In genomic region chr15:30903497-30904187, GRCh38 we compare ENCODE assay signal across 8 cellular contexts. TPM values are rescaled to one million over a fixed set of nuclear protein-coding genes. Genes with fewer than 3 reads are reported as not detected.
DNase-seq lines count a peak whose midpoint lies in the region; ATAC-seq and TF ChIP-seq lines count a peak whose summit lies in the region.

FAN1 (plus strand) TSS chr15:30903915; CDS start chr15:30904664, 749 bp downstream.

- peaks cover 19 to 54% of the 10 kb centered on the region in 2 donors for H3K36me3 Mint-ChIP-seq in activated naive CD4-positive, alpha-beta T cell treated with anti-CD3 and anti-CD28 coated beads, Interleukin-2, amount 50 U/mL, for 72 hours

- H3K18ac ChIP-seq in IMR-90 (ENCODE audit: low read depth, low read length): no peak within 1 kb of the TSS

- H3K79me1 ChIP-seq in IMR-90 (ENCODE audit: low read depth in 1 of 2, low read length in 2 of 2): 0 out of 4 replicates have a peak, but pooled peaks cover 0 to 4% of the 10 kb centered on the region in 2 experiments

- H3K9ac ChIP-seq in IMR-90 (ENCODE audit: low read depth, low read length): peak within 1 kb of the TSS; percentile 89
- peak within 1 kb of the TSS; percentile 69 for H3K9ac ChIP-seq in SK-N-SH

- dilution Hi-C loops in IMR-90 (cut with HindIII; ENCODE audit: low sequenced_read_pairs, unreplicated experiment): no loop called here

- H2BK15ac ChIP-seq in IMR-90 (ENCODE audit: low read depth, low read length): 0 out of 3 replicates have a peak within 1 kb of the TSS, but pooled peaks have one; percentile 29

- H3K23ac ChIP-seq in IMR-90 (ENCODE audit: low read depth, low read length): peak within 1 kb of the TSS; percentile 79

- H3K27me3 ChIP-seq in IMR-90 (ENCODE audit: control insufficient read depth, insufficient read depth, low read length) (no peaks in the 10 kb centered on the region), SK-N-SH (ENCODE audit: insufficient read depth) (no peaks in the 10 kb centered on the region), osteoblast (ENCODE audit: insufficient read depth, low read length) (no peaks in the 10 kb centered on the region)

- H2BK20ac ChIP-seq in IMR-90 (ENCODE audit: low read depth, low read length): no peak within 1 kb of the TSS

- in situ Hi-C loops in IMR-90 (cut with MboI; ENCODE audit: low sequenced_read_pairs): loop anchor here (10.0 kb wide), 1 partner anchor 221 kb away; no protein-coding TSS in a partner anchor

- no peaks in the 10 kb centered on the region for H3K9me1 ChIP-seq in IMR-90 (ENCODE audit: insufficient read depth, low read length)

- H3K56ac ChIP-seq in IMR-90 (ENCODE audit: extremely low read depth, insufficient read depth, low read length): peak within 1 kb of the TSS; percentile 68

- no peaks in the 10 kb centered on the region for H3K9me3 Mint-ChIP-seq in activated naive CD4-positive, alpha-beta T cell treated with anti-CD3 and anti-CD28 coated beads, Interleukin-2, amount 50 U/mL, for 72 hours

- peak within 1 kb of the TSS; percentile 77 to 81 for H4K8ac ChIP-seq in IMR-90 (ENCODE audit: low read depth in 2 of 2, low read length in 2 of 2)

- no TSS peak for BruUV-seq in IMR-90 (replicated peaks; lab: Mats Ljungman, UMichigan)

- no peaks in the 10 kb centered on the region for H3K9me2 ChIP-seq in SK-N-SH

- peak within 1 kb of the TSS; percentile 61; the same call in 1 of the 2 replicates for H2BK120ac ChIP-seq in IMR-90 (ENCODE audit: low read depth, low read length)

- H3K14ac ChIP-seq in IMR-90 (replicated peaks; ENCODE audit: low read depth, low read length): peak within 1 kb of the TSS; percentile 79

- H3K27ac Mint-ChIP-seq in activated naive CD4-positive, alpha-beta T cell treated with anti-CD3 and anti-CD28 coated beads, Interleukin-2, amount 50 U/mL, for 72 hours: peak within 1 kb of the TSS; percentile 81 to 82

- DNase-seq in DMS153 (lab: John Stamatoyannopoulos, UW) (peak; percentile 30), IMR-90 (peak; percentile 84), SK-N-SH (peak; percentile 94), glomerular visceral epithelial cell (ENCODE audit: extremely low spot score) (peak; percentile 86), osteoblast (ENCODE audit: insufficient read length, low spot score, missing footprints) (peak; percentile 93)
- DNase-seq in activated naive CD4-positive, alpha-beta T cell treated with anti-CD3 and anti-CD28 coated beads, Interleukin-2, amount 50 U/mL, for 72 hours (ENCODE audit: low spot score in 2 of 2): peak; percentile 62 to 77

- TF ChIP-seq CTCF in IMR-90 (conservative IDR thresholded peaks at IDR 0.05; ENCODE audit: low read depth, low read length) (no peak), SK-N-SH (IDR thresholded peaks at IDR 0.05) (no peak), osteoblast (IDR thresholded peaks at IDR 0.05; ENCODE audit: extremely low read depth, low read depth, low read length) (no peak)

- intact Hi-C loops in IMR-90 (cut with micrococcal nuclease): loop anchor here (2.0 to 10.0 kb wide), 3 partner anchors 225 to 581 kb away; partner anchors contain the start of gene KLF13

- H2BK5ac ChIP-seq in IMR-90 (ENCODE audit: low read depth, low read length, poor library complexity, severe bottlenecking): peak within 1 kb of the TSS; percentile 43

- H3K4me2 ChIP-seq in IMR-90 (ENCODE audit: low read depth, low read length): peak within 1 kb of the TSS; percentile 99
- H3K4me2 ChIP-seq in SK-N-SH: peak within 1 kb of the TSS; percentile 93
- H3K4me2 ChIP-seq in osteoblast (ENCODE audit: insufficient read depth, low read length): peak within 1 kb of the TSS; percentile 97

- H3K79me2 ChIP-seq in SK-N-SH (ENCODE audit: insufficient read depth) (0 out of 2 replicates have a peak, but pooled peaks cover 3% of the 10 kb centered on the region), osteoblast (ENCODE audit: insufficient read depth, low read length) (no peaks in the 10 kb centered on the region)

- peak within 1 kb of the TSS; percentile 61 for H4K91ac ChIP-seq in IMR-90 (ENCODE audit: insufficient read depth, low read depth, low read length)

- peak within 1 kb of the TSS; percentile 69 for H3K4me3 ChIP-seq in IMR-90 (ENCODE audit: insufficient read depth, low read depth, low read length)
- H3K4me3 ChIP-seq in SK-N-SH (ENCODE audit: low read depth in 2 of 2, low read length in 1 of 2): peak within 1 kb of the TSS; percentile 68 to 88
- peak within 1 kb of the TSS; percentile 96 for H3K4me3 ChIP-seq in osteoblast (ENCODE audit: insufficient read depth, low read length)

- CTCF ChIA-PET in IMR-90 (lab: Yijun Ruan, JAX): interaction anchor here (0.6 to 1.6 kb wide), 2 partner anchors 15 to 44 kb away, joined by 3 to 4 read pairs; no protein-coding TSS in a partner anchor
- CTCF ChIA-PET in SK-N-SH (lab: Yijun Ruan, JAX): interaction anchor here (0.6 to 1.9 kb wide), 9 partner anchors 9 to 312 kb away, joined by 3 to 14 read pairs (median 3); no protein-coding TSS in a partner anchor

- peak in 1 of 2 experiments; percentile 32; a peak in 1 of 4 replicates for TF ChIP-seq EP300 in SK-N-SH (IDR thresholded peaks at IDR 0.05; ENCODE audit: borderline replicate concordance in 1 of 2, low read depth in 1 of 2, low read length in 1 of 2)

- TF ChIP-seq RAD21 in IMR-90 (IDR thresholded peaks at IDR 0.05; ENCODE audit: low read length): no peak
- TF ChIP-seq RAD21 in SK-N-SH (IDR thresholded peaks at IDR 0.05; ENCODE audit: low read length): peak; percentile 37

- H4K5ac ChIP-seq in IMR-90 (ENCODE audit: low read depth, low read length): peak within 1 kb of the TSS; percentile 45

- peak; percentile 91 for ATAC-seq in GM21526 (IDR thresholded peaks at IDR 0.05; ENCODE audit: low FRiP score, unreplicated experiment)
- ATAC-seq in IMR-90 (ENCODE audit: low read depth): peak; percentile 99
- ATAC-seq in activated naive CD4-positive, alpha-beta T cell treated with anti-CD3 and anti-CD28 coated beads, Interleukin-2, amount 50 U/mL, for 72 hours: peak; percentile 87 to 90

- POLR2A ChIA-PET in IMR-90 (lab: Charles Lee; ENCODE audit: unreplicated experiment): no interaction called here
- POLR2A ChIA-PET in SK-N-SH (lab: Yijun Ruan, JAX): interaction anchor here (0.6 to 1.8 kb wide), 3 partner anchors 9 to 367 kb away, joined by 3 to 5 read pairs (median 4); no protein-coding TSS in a partner anchor

- peak within 1 kb of the TSS; percentile 99 for H2AFZ ChIP-seq in IMR-90 (replicated peaks; ENCODE audit: low read length, poor library complexity)
- peak within 1 kb of the TSS; percentile 94 for H2AFZ ChIP-seq in SK-N-SH (ENCODE audit: low read depth)
- H2AFZ ChIP-seq in osteoblast (ENCODE audit: low read length): peak within 1 kb of the TSS; percentile 99

- H2AK9ac ChIP-seq in IMR-90 (replicated peaks; ENCODE audit: low read depth, low read length, poor library complexity): peak within 1 kb of the TSS; percentile 12

- H4K20me1 ChIP-seq in IMR-90 (ENCODE audit: insufficient read depth, low read length): no peaks in the 10 kb centered on the region
- no peaks in the 10 kb centered on the region for H4K20me1 ChIP-seq in SK-N-SH (ENCODE audit: insufficient read depth)
- no peaks in the 10 kb centered on the region for H4K20me1 ChIP-seq in osteoblast (ENCODE audit: insufficient read depth, low read length)

- 0 out of 2 replicates have a peak within 1 kb of the TSS, but pooled peaks have one; percentile 48 for H2AK5ac ChIP-seq in IMR-90 (ENCODE audit: low read depth, low read length)

- H3K36me3 ChIP-seq in IMR-90 (ENCODE audit: control insufficient read depth, insufficient read depth, low read length): peaks cover 1% of the 10 kb centered on the region; the same call in 1 of the 2 replicates
- peaks cover 4 to 7% of the 10 kb centered on the region in 2 experiments for H3K36me3 ChIP-seq in SK-N-SH (replicated peaks in 1 of 2; ENCODE audit: control insufficient read depth in 1 of 2, insufficient read depth in 2 of 2, low read length in 1 of 2)
- peaks cover 7% of the 10 kb centered on the region for H3K36me3 ChIP-seq in osteoblast (ENCODE audit: insufficient read depth, low read length)

- H3K4ac ChIP-seq in IMR-90 (ENCODE audit: low read depth, low read length): peak within 1 kb of the TSS; percentile 73

- H3F3A ChIP-seq in SK-N-SH (replicated peaks; ENCODE audit: insufficient read depth): no peaks in the 10 kb centered on the region

- no peaks in the 10 kb centered on the region for H3K9me3 ChIP-seq in IMR-90 (ENCODE audit: control insufficient read depth, insufficient read depth, low read length)
- H3K9me3 ChIP-seq in SK-N-SH: no peaks in the 10 kb centered on the region
- H3K9me3 ChIP-seq in osteoblast (ENCODE audit: low read depth, low read length): no peaks in the 10 kb centered on the region

- H3K4me1 ChIP-seq in IMR-90 (ENCODE audit: control insufficient read depth, insufficient read depth, low read length) (no peaks in the 10 kb centered on the region), SK-N-SH (ENCODE audit: control insufficient read depth in 1 of 2, insufficient read depth in 2 of 2, low read depth in 1 of 2, low read length in 1 of 2) (peaks cover 4 to 7% of the 10 kb centered on the region in 2 experiments; a peak in 3 of 4 replicates), osteoblast (ENCODE audit: insufficient read depth, low read length) (no peaks in the 10 kb centered on the region)

- no peak for TF ChIP-seq POLR2A in IMR-90 (IDR thresholded peaks at IDR 0.05; ENCODE audit: low read depth, low read length)

- 1% methylated on average over 17 of the region's 65 CpGs; no CpG with 5 or more reads in 1 of the 2 experiments for WGBS in IMR-90 (ENCODE audit: extremely low coverage in 2 of 2, insufficient read length in 1 of 2), 2 experiments
- 1% methylated on average over 17 of the region's 65 CpGs for WGBS in SK-N-SH (ENCODE audit: low lambda C conversion rate)

- H3K27ac ChIP-seq in IMR-90 (ENCODE audit: insufficient read depth, low read length) (peak within 1 kb of the TSS; percentile 54), SK-N-SH (ENCODE audit: low read depth in 2 of 2, low read length in 1 of 2) (peak within 1 kb of the TSS; percentile 53 to 85), osteoblast (ENCODE audit: low read depth, low read length) (peak within 1 kb of the TSS; percentile 61), temporal lobe (ENCODE audit: low read depth, low read length) (peak within 1 kb of the TSS; percentile 79)

TF ChIP-seq in IMR-90, 13 proteins besides CTCF, POLR2A, EP300 and RAD21 (continues in another document):
- TF ChIP-seq MAZ (IDR thresholded peaks at IDR 0.05; ENCODE audit: borderline replicate concordance, low read depth, low read length): peak; percentile 70; the same call in 1 of the 2 replicates

TF ChIP-seq in SK-N-SH, 30 proteins besides CTCF, POLR2A, EP300 and RAD21 (continues in another document):
- TF ChIP-seq SIN3A (IDR thresholded peaks at IDR 0.05; ENCODE audit: borderline replicate concordance, low read depth, low read length): peak; percentile 78; the same call in 1 of the 2 replicates

RNA-seq across cellular contexts. Expression of gene FAN1, which starts in this region (rescaled TPM):
- total RNA-seq in IMR-90 (2012; rRNA removed): 12.4 and 15.0 TPM in 2 replicates
- polyA plus RNA-seq in IMR-90 (2012; rRNA removed): 5.9 and 7.6 TPM in 2 replicates
- polyA plus RNA-seq in IMR-90 (2012; cell fraction: cytosol; rRNA removed): 1.8 and 4.4 TPM in 2 replicates
- 24.8 and 28.2 TPM in 2 replicates for polyA plus RNA-seq in IMR-90 (2012; cell fraction: nucleus; rRNA removed; ENCODE audit: low replicate concordance)
- 5.7 and 9.7 TPM in 2 replicates for polyA plus RNA-seq in SK-N-SH (2012; rRNA removed)
- polyA plus RNA-seq in SK-N-SH (2012; cell fraction: cytosol; rRNA removed): 5.7 TPM in 2 replicates
- polyA plus RNA-seq in SK-N-SH (2012; cell fraction: nucleus; rRNA removed): 16.7 and 24.3 TPM in 2 replicates
- 10 to 100 TPM; 17.4 to 24.3 TPM for total RNA-seq in activated naive CD4-positive, alpha-beta T cell treated with anti-CD3 and anti-CD28 coated beads, Interleukin-2, amount 50 U/mL, for 72 hours
- 15.3 and 16.3 TPM in 2 replicates for total RNA-seq in osteoblast
- 21.6 TPM for total RNA-seq in temporal lobe

Comparison
In these comparisons a context has a peak if more than half of its experiments do, and no peak if none do; other contexts are left out.
1. Peak in every context shown above with its lines: DNase-seq, ATAC-seq, H3K4me3 ChIP-seq and H3K27ac ChIP-seq.
2. DNase-seq: peak in every context shown above with its lines; median percentile 94 in SK-N-SH; 93 in osteoblast; 86 in glomerular visceral epithelial cell; 84 in IMR-90; 70 in activated naive CD4-positive, alpha-beta T cell treated with anti-CD3 and anti-CD28 coated beads, Interleukin-2, amount 50 U/mL, for 72 hours; 30 in DMS153.